14 cellular contexts compared by ENCODE assay signal in the genomic region with DNA sequence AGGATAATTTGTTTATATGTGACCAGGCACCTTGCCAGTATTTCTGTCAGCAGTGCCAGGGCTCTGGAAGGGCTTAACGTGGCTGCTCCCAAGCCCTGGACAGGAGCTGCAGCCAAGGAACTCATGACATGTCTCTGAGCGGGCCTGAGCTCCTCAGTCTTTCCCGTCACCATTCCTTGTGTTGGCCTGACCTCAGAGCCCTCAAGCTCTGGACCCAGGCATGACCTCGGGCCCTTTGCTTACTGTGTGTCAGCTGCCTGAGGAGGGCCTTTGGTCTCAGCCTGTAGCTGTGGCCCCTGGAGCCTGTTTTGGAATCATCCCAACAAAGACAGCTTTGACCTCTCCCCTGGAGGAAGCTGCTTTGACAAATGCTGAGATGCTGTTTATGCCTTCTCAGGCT.
DNase-seq lines count a peak whose midpoint lies in the region; ATAC-seq and TF ChIP-seq lines count a peak whose summit lies in the region.
"Had no signal": no experiment of that assay in that cellular context is flagged by ENCODE, and none has a peak within 500 bp of the region (broad histone marks: within the 10 kb centered on the region; RNA-seq: fewer than 3 reads in every experiment).

No MANE protein-coding gene starts in this region.

- DNase-seq in MG63 = peak; percentile 88
- DNase-seq in colonic mucosa = no peak
- no peak for DNase-seq in left lobe of liver (ENCODE audit: low spot score)
- no peak for DNase-seq in endothelial cell (ENCODE audit: low spot score)
- no peak for DNase-seq in activated naive CD4-positive, alpha-beta T cell treated with anti-CD3 and anti-CD28 coated beads, Interleukin-2, amount 10 ng/mL, durations not matched to agents 7 days and 5 days
- DNase-seq in NCI-H748 treated with DMSO at 0.1 percent for 48 hours (lab: John Stamatoyannopoulos, UW) = no peak
- DNase-seq: activated CD8-positive, alpha-beta T cell treated with anti-CD3 and anti-CD28 coated beads for 36 hours; CD4-positive, CD25-positive, alpha-beta regulatory T cell; effector CD4-positive, alpha-beta T cell; SK-N-SH had no signal

- TF ChIP-seq CTCF in colonic mucosa (IDR thresholded peaks at IDR 0.05) = no peak
- no peak for TF ChIP-seq CTCF in endothelial cell (IDR thresholded peaks at IDR 0.05; ENCODE audit: unreplicated experiment)

- H3K4me3 Mint-ChIP-seq in endothelial cell (ENCODE audit: unreplicated experiment) = no peak overlapping the region
- H3K4me3 Mint-ChIP-seq in activated naive CD4-positive, alpha-beta T cell treated with anti-CD3 and anti-CD28 coated beads, Interleukin-2, amount 10 ng/mL, durations not matched to agents 7 days and 5 days = no peak overlapping the region
- H3K4me3 Mint-ChIP-seq: activated CD8-positive, alpha-beta T cell treated with anti-CD3 and anti-CD28 coated beads for 36 hours; CD4-positive, CD25-positive, alpha-beta regulatory T cell had no signal

- intact Hi-C loops in colonic mucosa (cut with DNase I) = no loop called here

- no peaks in the 10 kb centered on the region for H3K36me3 ChIP-seq in MG63
- H3K36me3 ChIP-seq in colonic mucosa = no peaks in the 10 kb centered on the region
- no peaks in the 10 kb centered on the region for H3K36me3 ChIP-seq in stomach smooth muscle (ENCODE audit: control insufficient read depth in 2 of 2, insufficient read depth in 2 of 2, low read length in 2 of 2)

- H3K4me3 ChIP-seq in MG63 (no peak overlapping the region), colonic mucosa (no peak overlapping the region), stomach smooth muscle (ENCODE audit: low read length in 2 of 2) (no peak overlapping the region)

- H3K9me3 ChIP-seq in MG63 (0 out of 2 replicates have a peak, but pooled peaks cover 4% of the 10 kb centered on the region), colonic mucosa (no peaks in the 10 kb centered on the region), stomach smooth muscle (ENCODE audit: control insufficient read depth in 2 of 2, low read length in 2 of 2) (no peaks in the 10 kb centered on the region)
- H3K9me3 ChIP-seq: SK-N-SH had no signal

- CTCF ChIA-PET in activated naive CD4-positive, alpha-beta T cell treated with anti-CD3 and anti-CD28 coated beads, Interleukin-2, amount 10 ng/mL, durations not matched to agents 7 days and 5 days (lab: Charles Lee) = no interaction called here

- H3K27me3 ChIP-seq in MG63 (no peaks in the 10 kb centered on the region), colonic mucosa (no peaks in the 10 kb centered on the region), stomach smooth muscle (ENCODE audit: control insufficient read depth in 1 of 2, insufficient read depth in 2 of 2, low read length in 2 of 2) (no peaks in the 10 kb centered on the region)

- H3K27me3 Mint-ChIP-seq in endothelial cell (ENCODE audit: unreplicated experiment) = peaks cover 5% of the 10 kb centered on the region
- H3K27me3 Mint-ChIP-seq in activated naive CD4-positive, alpha-beta T cell treated with anti-CD3 and anti-CD28 coated beads, Interleukin-2, amount 10 ng/mL, durations not matched to agents 7 days and 5 days = peaks cover 28% of the 10 kb centered on the region

- peak; percentile 55 for ATAC-seq in left lobe of liver
- ATAC-seq in HG03139 (IDR thresholded peaks at IDR 0.05; ENCODE audit: unreplicated experiment) = no peak
- ATAC-seq: activated CD8-positive, alpha-beta T cell treated with anti-CD3 and anti-CD28 coated beads for 36 hours had no signal

- H3K27ac ChIP-seq in colonic mucosa = peak overlapping the region; percentile 36
- peak overlapping the region; percentile 24 for H3K27ac ChIP-seq in stomach smooth muscle (ENCODE audit: low read length)

- H3K9ac ChIP-seq in colonic mucosa (ENCODE audit: low read depth in 2 of 2, low read length in 2 of 2) (no peak overlapping the region), stomach smooth muscle (ENCODE audit: low read length in 2 of 2) (no peak overlapping the region)
- H3K9ac ChIP-seq: SK-N-SH had no signal

- H3K36me3 Mint-ChIP-seq in endothelial cell (ENCODE audit: low read depth, unreplicated experiment) = no peaks in the 10 kb centered on the region
- H3K36me3 Mint-ChIP-seq in activated naive CD4-positive, alpha-beta T cell treated with anti-CD3 and anti-CD28 coated beads, Interleukin-2, amount 10 ng/mL, durations not matched to agents 7 days and 5 days = no peaks in the 10 kb centered on the region
- H3K36me3 Mint-ChIP-seq: CD4-positive, CD25-positive, alpha-beta regulatory T cell had no signal

- H3K4me1 ChIP-seq in colonic mucosa (peaks cover 3% of the 10 kb centered on the region), stomach smooth muscle (ENCODE audit: control insufficient read depth, insufficient read depth, low read length) (peaks cover 29% of the 10 kb centered on the region)

- no peak overlapping the region for H3K27ac Mint-ChIP-seq in endothelial cell (ENCODE audit: unreplicated experiment)
- H3K27ac Mint-ChIP-seq in activated naive CD4-positive, alpha-beta T cell treated with anti-CD3 and anti-CD28 coated beads, Interleukin-2, amount 10 ng/mL, durations not matched to agents 7 days and 5 days = no peak overlapping the region
- H3K27ac Mint-ChIP-seq: activated CD8-positive, alpha-beta T cell treated with anti-CD3 and anti-CD28 coated beads for 36 hours; activated T-helper 2 cell treated with anti-CD3 and anti-CD28 coated beads, Interferon-gamma antibody, Interleukin-2, Interleukin-4, amounts not matched to agents 10 μg/mL and 5 μg/mL and 100 μg/mL, durations not matched to agents 14 hours and 24 hours and 36 hours; progenitor cell of endocrine pancreas had no signal

- H3K9me3 Mint-ChIP-seq in endothelial cell (ENCODE audit: unreplicated experiment) = no peaks in the 10 kb centered on the region
- no peaks in the 10 kb centered on the region for H3K9me3 Mint-ChIP-seq in activated naive CD4-positive, alpha-beta T cell treated with anti-CD3 and anti-CD28 coated beads, Interleukin-2, amount 10 ng/mL, durations not matched to agents 7 days and 5 days
- H3K9me3 Mint-ChIP-seq: activated CD8-positive, alpha-beta T cell treated with anti-CD3 and anti-CD28 coated beads for 36 hours; activated T-helper 2 cell treated with anti-CD3 and anti-CD28 coated beads, Interferon-gamma antibody, Interleukin-2, Interleukin-4, amounts not matched to agents 10 μg/mL and 5 μg/mL and 100 μg/mL, durations not matched to agents 14 hours and 24 hours and 36 hours had no signal

- H3K4me1 Mint-ChIP-seq in endothelial cell (ENCODE audit: unreplicated experiment) = peaks cover 26% of the 10 kb centered on the region
- H3K4me1 Mint-ChIP-seq in activated naive CD4-positive, alpha-beta T cell treated with anti-CD3 and anti-CD28 coated beads, Interleukin-2, amount 10 ng/mL, durations not matched to agents 7 days and 5 days = no peaks in the 10 kb centered on the region
